8 cellular contexts compared by ENCODE assay signal in genomic region chr13:40389081-40389641, GRCh38.
DNase-seq lines count a peak whose midpoint lies in the region; ATAC-seq and TF ChIP-seq lines count a peak whose summit lies in the region.

No MANE protein-coding gene starts in this region.

- no peaks in the 10 kb centered on the region for H3K27me3 ChIP-seq in right lobe of liver
- H3K27me3 ChIP-seq in right atrium auricular region, result no peaks in the 10 kb centered on the region

- peak; percentile 58 for DNase-seq in activated CD4-positive, alpha-beta T cell treated with anti-CD3 and anti-CD28 coated beads for 48 hours
- no peak for DNase-seq in right lobe of liver
- DNase-seq in NCI-H2227 treated with DMSO at 0.1 percent for 48 hours (lab: John Stamatoyannopoulos, UW), result no peak
- DNase-seq in 8988T, result no peak
- no peak for DNase-seq in right atrium auricular region (ENCODE audit: low spot score)
- DNase-seq in T1000 (lab: John Stamatoyannopoulos, UW), result no peak

- intact Hi-C loops in right lobe of liver (cut with DNase I), result no loop called here

- ATAC-seq in GM18867 (IDR thresholded peaks at IDR 0.05; ENCODE audit: unreplicated experiment), result peak; percentile 55
- peak; percentile 69 for ATAC-seq in HG02938 (IDR thresholded peaks at IDR 0.05; ENCODE audit: unreplicated experiment)
- peak; percentile 34 to 58 (median 42) for ATAC-seq in right lobe of liver

- no peak overlapping the region for H3K4me3 ChIP-seq in right lobe of liver
- H3K4me3 ChIP-seq in right atrium auricular region, result no peak overlapping the region

- H3K9me3 ChIP-seq in right lobe of liver (no peaks in the 10 kb centered on the region), right atrium auricular region (no peaks in the 10 kb centered on the region)

- H3K27ac ChIP-seq in right lobe of liver, result no peak overlapping the region
- H3K27ac ChIP-seq in right atrium auricular region, result no peak overlapping the region

- TF ChIP-seq POLR2A in right lobe of liver (IDR thresholded peaks at IDR 0.05), result no peak

- H3K4me1 ChIP-seq in right lobe of liver, result no peaks in the 10 kb centered on the region
- H3K4me1 ChIP-seq in right atrium auricular region, result no peaks in the 10 kb centered on the region

- WGBS in right lobe of liver (ENCODE audit: insufficient coverage, low coverage, low lambda C conversion rate, missing lambda C conversion rate), result 52% methylated on average over 3 of the region's 10 CpGs

- no peaks in the 10 kb centered on the region for H3K36me3 ChIP-seq in right lobe of liver
- no peaks in the 10 kb centered on the region for H3K36me3 ChIP-seq in right atrium auricular region

- TF ChIP-seq CTCF in right lobe of liver (IDR thresholded peaks at IDR 0.05), result no peak
- no peak for TF ChIP-seq CTCF in right atrium auricular region (IDR thresholded peaks at IDR 0.05)
